9 cellular contexts compared by ENCODE assay signal in genomic region chr15:100572362-100572983, GRCh38. TPM values are rescaled to one million over a fixed set of nuclear protein-coding genes. Genes with fewer than 3 reads are reported as not detected.
DNase-seq lines count a peak whose midpoint lies in the region; ATAC-seq and TF ChIP-seq lines count a peak whose summit lies in the region.
"Had no signal": no experiment of that assay in that cellular context is flagged by ENCODE, and none has a peak within 500 bp of the region (broad histone marks: within the 10 kb centered on the region; RNA-seq: fewer than 3 reads in every experiment).

No MANE protein-coding gene starts in this region.

- WGBS in upper lobe of left lung, 2 donors = 63 to 67% methylated on average over 4 of the region's 4 CpGs

- TF ChIP-seq POLR2A in upper lobe of left lung (IDR thresholded peaks at IDR 0.05) = no peak

- H3K27me3 ChIP-seq in cardiac muscle cell = no peaks in the 10 kb centered on the region
- no peaks in the 10 kb centered on the region for H3K27me3 ChIP-seq in upper lobe of left lung

- TF ChIP-seq CTCF in cardiac muscle cell (IDR thresholded peaks at IDR 0.05; ENCODE audit: low read depth, low read length) (peak; percentile 42), upper lobe of left lung (IDR thresholded peaks at IDR 0.05) (peak in 5 of 6 experiments; percentile 26 to 45 (median 35))

- H3K9me3 ChIP-seq in cardiac muscle cell (ENCODE audit: low read depth) (no peaks in the 10 kb centered on the region), T-helper 17 cell (ENCODE audit: control insufficient read depth, low read length, poor library complexity, severe bottlenecking) (no peaks in the 10 kb centered on the region), upper lobe of left lung (no peaks in the 10 kb centered on the region)

- no peaks in the 10 kb centered on the region for H3K4me1 ChIP-seq in cardiac muscle cell (ENCODE audit: low read depth)
- no peaks in the 10 kb centered on the region for H3K4me1 ChIP-seq in upper lobe of left lung

- H3K36me3 ChIP-seq in cardiac muscle cell = peaks cover 17% of the 10 kb centered on the region
- peaks cover 0 to 39% (median 10%) of the 10 kb centered on the region in 4 donors for H3K36me3 ChIP-seq in upper lobe of left lung

- ATAC-seq in Right ventricle myocardium inferior (no peak), T-helper 17 cell (peak; percentile 62), upper lobe of left lung (ENCODE audit: low FRiP score in 2 of 2) (no peak)

- peaks cover 2% of the 10 kb centered on the region for H3K36me3 Mint-ChIP-seq in T-helper 17 cell (ENCODE audit: low read depth)

- DNase-seq in cardiac muscle cell (ENCODE audit: low read depth in 1 of 2, low spot score in 1 of 2) = peak in 1 of 2 donors; percentile 52
- DNase-seq in Right ventricle myocardium inferior (ENCODE audit: missing footprints) = no peak
- no peak for DNase-seq in T-helper 17 cell
- DNase-seq in germinal center (ENCODE audit: low spot score) = peak; percentile 30
- DNase-seq in upper lobe of left lung = no peak
- no peak for DNase-seq in AG08396 (ENCODE audit: low spot score)
- DNase-seq in activated CD4-positive, alpha-beta T cell treated with anti-CD3 and anti-CD28 coated beads, Interleukin-2, amount 50 U/mL, for 4 hours = no peak
- no peak for DNase-seq in posterior cingulate gyrus
- DNase-seq: stimulated activated CD4-positive, alpha-beta T cell treated with anti-CD3 and anti-CD28 coated beads, Interleukin-12 subunit alpha, Interleukin-12 subunit beta, amount 100 ng/mL, for 4 hours had no signal

- no peak for TF ChIP-seq EP300 in upper lobe of left lung (IDR thresholded peaks at IDR 0.05)

- H3K27ac ChIP-seq in cardiac muscle cell (no peak overlapping the region), upper lobe of left lung (no peak overlapping the region)

- intact Hi-C loops in Right ventricle myocardium inferior (cut with DNase I) (loop anchor here (2.0 to 10.0 kb wide), 2 partner anchors 222 to 638 kb away; no protein-coding TSS in a partner anchor), posterior cingulate gyrus (cut with DNase I) (loop anchor here (1.0 to 10.0 kb wide), 2 partner anchors 222 to 638 kb away; no protein-coding TSS in a partner anchor)

- peak overlapping the region; percentile 79 for H3K27ac Mint-ChIP-seq in T-helper 17 cell

- no peak overlapping the region for H3K4me3 Mint-ChIP-seq in T-helper 17 cell

- H3K4me1 Mint-ChIP-seq in T-helper 17 cell = peaks cover 36% of the 10 kb centered on the region

- no peaks in the 10 kb centered on the region for H3K27me3 Mint-ChIP-seq in T-helper 17 cell

- H3K4me3 ChIP-seq in cardiac muscle cell = no peak overlapping the region
- no peak overlapping the region for H3K4me3 ChIP-seq in upper lobe of left lung

RNA-seq across cellular contexts. Expression of gene LINS1, which starts 29.5 kb away (rescaled TPM):
- 6.5 and 7.4 TPM in 2 replicates for total RNA-seq in cardiac muscle cell
- 7.5 and 9.2 TPM in 2 replicates for polyA plus RNA-seq in cardiac muscle cell
- total RNA-seq in Right ventricle myocardium inferior = 7.0 TPM
- 10 to 100 TPM; 50.0 to 53.5 TPM for total RNA-seq in T-helper 17 cell
- 10 to 100 TPM; 11.8 to 43.0 (median 18.2) TPM for total RNA-seq in upper lobe of left lung

RNA-seq across cellular contexts. Expression of gene ASB7, which starts 29.9 kb away (rescaled TPM):
- total RNA-seq in cardiac muscle cell (18.3 and 19.2 TPM in 2 replicates), Right ventricle myocardium inferior (5.3 TPM), T-helper 17 cell (10 to 100 TPM; 13.0 to 17.9 TPM), upper lobe of left lung (10 to 100 TPM; 11.7 to 19.8 (median 14.2) TPM)
- 6.8 and 10.7 TPM in 2 replicates for polyA plus RNA-seq in cardiac muscle cell

RNA-seq across cellular contexts. Expression of gene CERS3, which starts 43.7 kb away (rescaled TPM):
- total RNA-seq in cardiac muscle cell = 0.85 TPM in 1 of 2 replicates, not detected in the other
- not detected in 2 replicates for polyA plus RNA-seq in cardiac muscle cell
- not detected for total RNA-seq in Right ventricle myocardium inferior
- 1 to 10 TPM; 2.0 to 2.8 TPM for total RNA-seq in T-helper 17 cell
- under 1 TPM in 1 of 6 donors, not detected in 5; 0.33 TPM for total RNA-seq in upper lobe of left lung
